In genomic region chr9:130720762-130721161, GRCh38 we compare ENCODE assay signal across 24 cellular contexts. TPM values are rescaled to one million over a fixed set of nuclear protein-coding genes. Genes with fewer than 3 reads are reported as not detected.
DNase-seq lines count a peak whose midpoint lies in the region; ATAC-seq and TF ChIP-seq lines count a peak whose summit lies in the region.
"Had no signal": no experiment of that assay in that cellular context is flagged by ENCODE, and none has a peak within 500 bp of the region (broad histone marks: within the 10 kb centered on the region; RNA-seq: fewer than 3 reads in every experiment).

No MANE protein-coding gene starts in this region.

- peak overlapping the region; percentile 12 for H3K27ac Mint-ChIP-seq in nephron progenitor cell
- H3K27ac Mint-ChIP-seq in type B pancreatic cell = peak overlapping the region; percentile 33
- H3K27ac Mint-ChIP-seq: CD4-positive, alpha-beta T cell; GM23338; HFFc6 had no signal

- no peak overlapping the region for H3K4me3 ChIP-seq in right atrium auricular region
- no peak overlapping the region for H3K4me3 ChIP-seq in HEK293 (ENCODE audit: low read depth, low read length)
- H3K4me3 ChIP-seq: A549; BLaER1 treated with 17β-estradiol and CSF1 and Interleukin-3, amounts not matched to agents 10 nM and 100 nM; GM12878; GM23338 had no signal

- CTCF ChIA-PET in HEK293 (lab: Yijun Ruan, JAX) = interaction anchor here (0.6 to 1.1 kb wide), 3 partner anchors 11 to 115 kb away, joined by 3 read pairs; no protein-coding TSS in a partner anchor

- no peaks in the 10 kb centered on the region for H3K36me3 ChIP-seq in right atrium auricular region
- H3K36me3 ChIP-seq in HEK293 (ENCODE audit: control insufficient read depth in 2 of 2, insufficient read depth in 1 of 2, low read length in 2 of 2) = no peaks in the 10 kb centered on the region; a peak in 1 of 3 replicates
- H3K36me3 ChIP-seq: BE2C had no signal

- DNase-seq in Right ventricle myocardium inferior (ENCODE audit: missing footprints) = peak; percentile 41
- no peak for DNase-seq in right atrium auricular region (ENCODE audit: low spot score)
- no peak for DNase-seq in nephron progenitor cell
- DNase-seq in type B pancreatic cell (ENCODE audit: extremely low spot score, unreplicated experiment) = no peak
- DNase-seq in DMS153 (lab: John Stamatoyannopoulos, UW) = no peak
- DNase-seq in kidney tubule cell (ENCODE audit: low spot score) = no peak
- DNase-seq: 8988T; ACHN; AML-193; BE2C; Calu3; CD4-positive, alpha-beta T cell; COR-L47; DND-41; H9; HFFc6 had no signal

- no peak overlapping the region for H3K27ac ChIP-seq in right atrium auricular region
- no peak overlapping the region for H3K27ac ChIP-seq in HEK293 (ENCODE audit: extremely low read depth, low read depth, low read length)
- H3K27ac ChIP-seq: A549; BLaER1 treated with 17β-estradiol and CSF1 and Interleukin-3, amounts not matched to agents 10 nM and 100 nM had no signal

- peaks cover 0 to 16% of the 10 kb centered on the region in 2 donors for H3K4me1 ChIP-seq in right atrium auricular region
- H3K4me1 ChIP-seq in HEK293 (ENCODE audit: control insufficient read depth, insufficient read depth, low read length) = no peaks in the 10 kb centered on the region
- H3K4me1 ChIP-seq: BE2C had no signal

- intact Hi-C loops in Right ventricle myocardium inferior (cut with DNase I) = no loop called here

- no peaks in the 10 kb centered on the region for H3K27me3 Mint-ChIP-seq in nephron progenitor cell (ENCODE audit: low read depth, poor library complexity)
- H3K27me3 Mint-ChIP-seq in type B pancreatic cell = no peaks in the 10 kb centered on the region
- H3K27me3 Mint-ChIP-seq: CD4-positive, alpha-beta T cell had no signal

- H3K9me3 ChIP-seq in right atrium auricular region (no peaks in the 10 kb centered on the region), HEK293 (ENCODE audit: control insufficient read depth, insufficient read depth, low read depth, low read length) (no peaks in the 10 kb centered on the region)
- H3K9me3 ChIP-seq: A549; BE2C; BLaER1 treated with 17β-estradiol and CSF1 and Interleukin-3, amounts not matched to agents 10 nM and 100 nM had no signal

- POLR2A ChIA-PET in HEK293 (lab: Yijun Ruan, JAX) = no interaction called here

- TF ChIP-seq CTCF in right atrium auricular region (IDR thresholded peaks at IDR 0.05) (no peak), HEK293 (tag by site-specific recombination; IDR thresholded peaks at IDR 0.05) (no peak), nephron progenitor cell (IDR thresholded peaks at IDR 0.05) (no peak), type B pancreatic cell (conservative IDR thresholded peaks at IDR 0.05) (no peak)

- no peak overlapping the region for H3K4me3 Mint-ChIP-seq in nephron progenitor cell
- H3K4me3 Mint-ChIP-seq in type B pancreatic cell = no peak overlapping the region
- H3K4me3 Mint-ChIP-seq: CD14-positive monocyte; CD4-positive, alpha-beta T cell; GM23338; H9; HFFc6 had no signal

- no peaks in the 10 kb centered on the region for H3K27me3 ChIP-seq in right atrium auricular region
- H3K27me3 ChIP-seq: BE2C; BLaER1 treated with 17β-estradiol and CSF1 and Interleukin-3, amounts not matched to agents 10 nM and 100 nM had no signal

- H3K9me3 Mint-ChIP-seq in nephron progenitor cell (no peaks in the 10 kb centered on the region), type B pancreatic cell (no peaks in the 10 kb centered on the region)
- H3K9me3 Mint-ChIP-seq: CD14-positive monocyte; CD4-positive, alpha-beta T cell; GM23338; H9; HFFc6 had no signal

- ATAC-seq in Right ventricle myocardium inferior = no peak
- ATAC-seq: A549, GM12878, GM23338, HCT116 had no signal

- H3K4me1 Mint-ChIP-seq in nephron progenitor cell (peaks cover 20% of the 10 kb centered on the region), type B pancreatic cell (ENCODE audit: unreplicated experiment) (peaks cover 8% of the 10 kb centered on the region)
- H3K4me1 Mint-ChIP-seq: GM23338 had no signal

- H3K36me3 Mint-ChIP-seq in nephron progenitor cell (ENCODE audit: low read depth) (peaks cover 8% of the 10 kb centered on the region), type B pancreatic cell (peaks cover 10% of the 10 kb centered on the region)

TF ChIP-seq in HEK293, 187 proteins besides CTCF, POLR2A, EP300 and RAD21:
- TF ChIP-seq ZBTB48 (tag by site-specific recombination; IDR thresholded peaks at IDR 0.05) (no peak), SCRT1 (tag by site-specific recombination; IDR thresholded peaks at IDR 0.05; ENCODE audit: borderline replicate concordance) (no peak), ZNF692 (tag by site-specific recombination; IDR thresholded peaks at IDR 0.05) (no peak), ZNF362 (tag by site-specific recombination; IDR thresholded peaks at IDR 0.05) (no peak), ZNF121 (tag by site-specific recombination; IDR thresholded peaks at IDR 0.05) (peak; percentile 52; the same call in 1 of the 2 replicates)

RNA-seq across cellular contexts. Expression of gene EXOSC2, which starts 27.2 kb away (rescaled TPM):
- total RNA-seq in Right ventricle myocardium inferior (11.2 TPM), right atrium auricular region (10 to 100 TPM in 1 of 2 donors, 1 to 10 TPM in 1; 7.3 to 15.9 TPM), type B pancreatic cell (ENCODE audit: low replicate concordance) (38.9 and 57.2 TPM in 2 replicates)

RNA-seq across cellular contexts. Expression of gene PRDM12, which starts 56.4 kb away (rescaled TPM):
- total RNA-seq in Right ventricle myocardium inferior = not detected
- total RNA-seq in right atrium auricular region = not detected
- total RNA-seq in type B pancreatic cell (ENCODE audit: low replicate concordance) = 0.34 and 0.50 TPM in 2 replicates
- total RNA-seq: Calu3, GM12878, GM23338, H4, H9 had no signal
